ENCODE assay signal across 9 cellular contexts in the genomic region with DNA sequence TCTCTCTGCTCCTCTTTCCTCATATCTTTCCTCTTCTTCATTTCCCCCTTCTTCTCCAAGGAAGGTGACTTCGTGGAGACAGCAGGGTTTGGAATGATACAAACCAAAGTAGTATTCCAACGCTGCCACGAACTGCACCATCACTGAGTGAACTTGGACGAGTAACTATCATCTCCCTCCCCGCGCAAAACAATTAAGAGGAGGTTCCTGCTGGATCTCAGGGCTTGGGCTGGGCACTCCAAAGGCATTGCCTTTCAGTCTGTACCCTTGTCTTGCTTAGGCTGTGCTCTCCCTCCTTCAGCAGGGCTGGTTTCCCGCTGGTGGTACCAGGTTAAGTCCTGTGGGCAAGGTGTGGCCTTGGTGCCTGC. TPM values are rescaled to one million over a fixed set of nuclear protein-coding genes. Genes with fewer than 3 reads are reported as not detected.
DNase-seq lines count a peak whose midpoint lies in the region; ATAC-seq and TF ChIP-seq lines count a peak whose summit lies in the region.
"Had no signal": no experiment of that assay in that cellular context is flagged by ENCODE, and none has a peak within 500 bp of the region (broad histone marks: within the 10 kb centered on the region; RNA-seq: fewer than 3 reads in every experiment).

No MANE protein-coding gene starts in this region.

- H3K27me3 Mint-ChIP-seq in CD8-positive, alpha-beta T cell (ENCODE audit: low read depth), result peaks cover 23% of the 10 kb centered on the region

- H3K27ac Mint-ChIP-seq in CD8-positive, alpha-beta T cell, result no peak overlapping the region

- CTCF ChIA-PET in CD8-positive, alpha-beta T cell (lab: Charles Lee), result interaction anchor here (13.6 kb wide), 1 partner anchor 11 kb away, joined by 92 read pairs; no protein-coding TSS in a partner anchor
- CTCF ChIA-PET in PC-3 (lab: Charles Lee), result no interaction called here

- H3K36me3 ChIP-seq in CD8-positive, alpha-beta T cell (ENCODE audit: insufficient read depth, low read length), result no peaks in the 10 kb centered on the region
- H3K36me3 ChIP-seq in PC-3 (ENCODE audit: low read depth, low read length), result no peaks in the 10 kb centered on the region
- no peaks in the 10 kb centered on the region for H3K36me3 ChIP-seq in ovary

- WGBS in ovary, 3 donors, result 12 to 17% (median 14%) methylated on average over 7 of the region's 7 CpGs

- peak overlapping the region; percentile 45 for H3K4me3 ChIP-seq in CD8-positive, alpha-beta T cell (ENCODE audit: low read depth, low read length)
- H3K4me3 ChIP-seq in PC-3 (ENCODE audit: low read length) (peak overlapping the region; percentile 70), epithelial cell of proximal tubule (ENCODE audit: low read depth, low read length) (peak overlapping the region; percentile 61), ovary (peak overlapping the region; percentile 41)

- peaks cover 5% of the 10 kb centered on the region for H3K36me3 Mint-ChIP-seq in CD8-positive, alpha-beta T cell

- H3K27me3 ChIP-seq in CD8-positive, alpha-beta T cell (ENCODE audit: insufficient read depth, low read length), result peaks cover 10% of the 10 kb centered on the region
- H3K27me3 ChIP-seq in PC-3 (ENCODE audit: low read length) (no peaks in the 10 kb centered on the region), ovary (no peaks in the 10 kb centered on the region)

- no peak for TF ChIP-seq CTCF in CD8-positive, alpha-beta T cell (IDR thresholded peaks at IDR 0.05)
- TF ChIP-seq CTCF in PC-3 (conservative IDR thresholded peaks at IDR 0.05; ENCODE audit: low read depth, low read length) (no peak), epithelial cell of proximal tubule (conservative IDR thresholded peaks at IDR 0.05; ENCODE audit: low read depth, low read length) (no peak), ovary (IDR thresholded peaks at IDR 0.05) (no peak)

- no peak for TF ChIP-seq POLR2A in ovary (IDR thresholded peaks at IDR 0.05)

- DNase-seq in CD8-positive, alpha-beta T cell, result no peak
- no peak for DNase-seq in PC-3
- no peak for DNase-seq in epithelial cell of proximal tubule (ENCODE audit: low read depth)
- no peak for DNase-seq in ovary
- DNase-seq in NCI-H1694 (lab: John Stamatoyannopoulos, UW), result no peak
- DNase-seq in NK-92 treated with Interleukin-12 subunit alpha and Interleukin-12 subunit beta, amount 100 ng/mL, for 24 hours (lab: John Stamatoyannopoulos, UW), result no peak

- intact Hi-C loops in CD8-positive, alpha-beta T cell (cut with DNase I, micrococcal nuclease), result loop anchor here (5.0 to 10.0 kb wide), 3 partner anchors 260 to 1123 kb away; a partner anchor contains a TSS
- intact Hi-C loops in PC-3 (cut with micrococcal nuclease) (no loop called here), ovary (cut with DNase I) (no loop called here)

- H3F3A ChIP-seq in PC-3 (ENCODE audit: low read length, unreplicated experiment), result no peaks in the 10 kb centered on the region

- no peak overlapping the region for H3K27ac ChIP-seq in CD8-positive, alpha-beta T cell (ENCODE audit: low read depth, low read length)
- no peak overlapping the region for H3K27ac ChIP-seq in PC-3 (ENCODE audit: low read length)
- H3K27ac ChIP-seq in ovary, result no peak overlapping the region

- peaks cover 34% of the 10 kb centered on the region for H3K4me1 Mint-ChIP-seq in CD8-positive, alpha-beta T cell (ENCODE audit: low read depth)

- no peak for ATAC-seq in CD8-positive, alpha-beta T cell
- ATAC-seq in PC-3, result no peak
- ATAC-seq in GM18861 (IDR thresholded peaks at IDR 0.05; ENCODE audit: unreplicated experiment), result no peak
- no peak for ATAC-seq in HG03432 (IDR thresholded peaks at IDR 0.05; ENCODE audit: unreplicated experiment)

- BruUV-seq in PC-3 (replicated peaks; lab: Mats Ljungman, UMichigan), result no TSS peak

- H3K79me2 ChIP-seq in PC-3 (ENCODE audit: low read length), result peaks cover 17% of the 10 kb centered on the region

- H3K4me3 Mint-ChIP-seq in CD8-positive, alpha-beta T cell, result peak overlapping the region; percentile 83

- no peak for TF ChIP-seq EP300 in ovary (IDR thresholded peaks at IDR 0.05)

- no peaks in the 10 kb centered on the region for H3K9me2 ChIP-seq in PC-3 (replicated peaks; ENCODE audit: low read length)

- peak overlapping the region; percentile 27; the same call in 1 of the 2 replicates for H3K9ac ChIP-seq in PC-3 (ENCODE audit: low read length)

- peak overlapping the region; percentile 92 for H3K4me2 ChIP-seq in PC-3 (ENCODE audit: low read length)

- H4K20me1 ChIP-seq in PC-3 (ENCODE audit: low read length), result peaks cover 7% of the 10 kb centered on the region

- POLR2A ChIA-PET in CD8-positive, alpha-beta T cell (lab: Charles Lee), result no interaction called here
- POLR2A ChIA-PET in PC-3 (lab: Charles Lee; ENCODE audit: unreplicated experiment), result no interaction called here

- peaks cover 33% of the 10 kb centered on the region for H3K4me1 ChIP-seq in CD8-positive, alpha-beta T cell (ENCODE audit: insufficient read depth, low read length)
- H3K4me1 ChIP-seq in PC-3 (ENCODE audit: insufficient read depth, low read length), result peaks cover 23% of the 10 kb centered on the region
- peaks cover 14% of the 10 kb centered on the region for H3K4me1 ChIP-seq in ovary (ENCODE audit: insufficient read depth)

- H3K9me3 Mint-ChIP-seq in CD8-positive, alpha-beta T cell, result no peaks in the 10 kb centered on the region

- H2AFZ ChIP-seq in PC-3 (ENCODE audit: low read length), result peak overlapping the region; percentile 95

- H3K9me3 ChIP-seq in CD8-positive, alpha-beta T cell (ENCODE audit: low read length), result no peaks in the 10 kb centered on the region
- no peaks in the 10 kb centered on the region for H3K9me3 ChIP-seq in PC-3 (ENCODE audit: low read length)
- no peaks in the 10 kb centered on the region for H3K9me3 ChIP-seq in ovary

RNA-seq across cellular contexts. Expression of a gene that starts 0.8 kb away (rescaled TPM):
- total RNA-seq in CD8-positive, alpha-beta T cell, result not detected
- not detected in 2 replicates for total RNA-seq in PC-3 (2014; rRNA removed)
- total RNA-seq in epithelial cell of proximal tubule, result 0.65 and 2.7 TPM in 2 replicates
- not detected for total RNA-seq in ovary
- polyA plus RNA-seq in ovary, result not detected
- total RNA-seq: T-helper 1 cell treated with Interleukin-12 subunit alpha and Interleukin-12 subunit beta and Interleukin-4 antibody, amounts not matched to agents 30 ng/mL and 1 ng/mL, for 36 hours had no signal

RNA-seq across cellular contexts. Expression of a gene that starts 3.2 kb away (rescaled TPM):
- 10 to 100 TPM; 26.7 to 31.3 TPM for total RNA-seq in CD8-positive, alpha-beta T cell
- total RNA-seq in PC-3 (2014; rRNA removed) (25.2 and 31.3 TPM in 2 replicates), epithelial cell of proximal tubule (30.7 and 36.3 TPM in 2 replicates), ovary (10 to 100 TPM; 14.1 to 43.2 (median 34.4) TPM)
- polyA plus RNA-seq in ovary, result 10 to 100 TPM; 13.2 to 34.6 TPM

RNA-seq across cellular contexts. Expression of a gene that starts 16.0 kb away (rescaled TPM):
- total RNA-seq in CD8-positive, alpha-beta T cell, result not detected
- total RNA-seq in PC-3 (2014; rRNA removed), result 0.40 TPM in 2 replicates
- 0.06 and 0.07 TPM in 2 replicates for total RNA-seq in epithelial cell of proximal tubule
- total RNA-seq in ovary, result not detected
- polyA plus RNA-seq in ovary, result 1 to 10 TPM in 1 of 2 donors, under 1 TPM in 1; 0.08 to 1.0 TPM
- total RNA-seq: T-helper 1 cell treated with Interleukin-12 subunit alpha and Interleukin-12 subunit beta and Interleukin-4 antibody, amounts not matched to agents 30 ng/mL and 1 ng/mL, for 36 hours had no signal

Comparison
In these comparisons a context has a peak if more than half of its experiments do, and no peak if none do; other contexts are left out.
1. intact Hi-C loops: an anchor here in CD8-positive, alpha-beta T cell (5.0 to 10.0 kb wide); none called in PC-3 and ovary.